In genomic region chr6:2943564-2943955, GRCh38 we compare ENCODE assay signal across 14 cellular contexts. TPM values are rescaled to one million over a fixed set of nuclear protein-coding genes. Genes with fewer than 3 reads are reported as not detected.
DNase-seq lines count a peak whose midpoint lies in the region; ATAC-seq and TF ChIP-seq lines count a peak whose summit lies in the region.
"Had no signal": no experiment of that assay in that cellular context is flagged by ENCODE, and none has a peak within 500 bp of the region (broad histone marks: within the 10 kb centered on the region; RNA-seq: fewer than 3 reads in every experiment).

No MANE protein-coding gene starts in this region.

- no peaks in the 10 kb centered on the region for H4K20me1 ChIP-seq in Loucy (ENCODE audit: insufficient read depth, low read length, poor library complexity, severe bottlenecking)

- CTCF ChIA-PET in RWPE1 (lab: Yijun Ruan, JAX): no interaction called here

- H2AFZ ChIP-seq in Loucy (ENCODE audit: low read length): peak overlapping the region; percentile 22; the same call in 1 of the 2 replicates

- H3K27ac ChIP-seq in foreskin keratinocyte (no peak overlapping the region), RWPE1 (no peak overlapping the region)
- H3K27ac ChIP-seq: SJSA1, tibial artery had no signal

- H3K4me3 ChIP-seq in Loucy (ENCODE audit: low read length, poor library complexity, severe bottlenecking): peak overlapping the region; percentile 67
- H3K4me3 ChIP-seq: SJSA1, tibial artery had no signal

- H3F3A ChIP-seq in Loucy (ENCODE audit: low read depth): peaks cover 12% of the 10 kb centered on the region; the same call in 1 of the 2 replicates

- no peak for ATAC-seq in foreskin keratinocyte
- ATAC-seq: WTC11 had no signal

- peaks cover 16% of the 10 kb centered on the region for H3K9me3 Mint-ChIP-seq in T-helper 2 cell treated with Interferon-gamma antibody and Interleukin-4, amounts not matched to agents 5 μg/mL and 100 μg/mL, for 36 hours
- no peaks in the 10 kb centered on the region for H3K9me3 Mint-ChIP-seq in dendritic cell treated with granulocyte-macrophage colony-stimulating factor and Interleukin-4, amounts not matched to agents 40 ng/mL and 50 ng/mL, for 4 days
- no peaks in the 10 kb centered on the region for H3K9me3 Mint-ChIP-seq in osteocyte (ENCODE audit: unreplicated experiment)
- H3K9me3 Mint-ChIP-seq: HFFc6 had no signal

- peaks cover 32% of the 10 kb centered on the region for H3K4me1 Mint-ChIP-seq in T-helper 2 cell treated with Interferon-gamma antibody and Interleukin-4, amounts not matched to agents 5 μg/mL and 100 μg/mL, for 36 hours (ENCODE audit: low read depth)
- peaks cover 27% of the 10 kb centered on the region for H3K4me1 Mint-ChIP-seq in dendritic cell treated with granulocyte-macrophage colony-stimulating factor and Interleukin-4, amounts not matched to agents 40 ng/mL and 50 ng/mL, for 4 days (ENCODE audit: low read depth)
- no peaks in the 10 kb centered on the region for H3K4me1 Mint-ChIP-seq in osteocyte (ENCODE audit: unreplicated experiment)

- H3K4me2 ChIP-seq in Loucy (ENCODE audit: low read depth, low read length, poor library complexity, severe bottlenecking): peak overlapping the region; percentile 94

- no peak for TF ChIP-seq CTCF in Loucy (conservative IDR thresholded peaks at IDR 0.05; ENCODE audit: low read length)
- no peak for TF ChIP-seq CTCF in osteocyte (IDR thresholded peaks at IDR 0.05)
- no peak for TF ChIP-seq CTCF in foreskin keratinocyte (conservative IDR thresholded peaks at IDR 0.05)
- TF ChIP-seq CTCF in RWPE1 (conservative IDR thresholded peaks at IDR 0.05; ENCODE audit: low read depth): no peak

- no peak for DNase-seq in T-helper 2 cell treated with Interferon-gamma antibody and Interleukin-4, amounts not matched to agents 5 μg/mL and 100 μg/mL, for 36 hours (ENCODE audit: low spot score)
- no peak for DNase-seq in T-helper 2 cell
- peak; percentile 46 for DNase-seq in osteocyte (ENCODE audit: extremely low spot score, unreplicated experiment)
- DNase-seq in foreskin keratinocyte: no peak
- DNase-seq in NCI-H345 treated with DMSO at 0.1 percent for 48 hours (lab: John Stamatoyannopoulos, UW; ENCODE audit: unreplicated experiment): no peak
- no peak for DNase-seq in RWPE1 (ENCODE audit: low spot score)
- DNase-seq: HFFc6, NCI-H1436 treated with DMSO at 0.1 percent for 48 hours, NCI-H526, tibial artery had no signal

- intact Hi-C loops in dendritic cell treated with granulocyte-macrophage colony-stimulating factor and Interleukin-4, amounts not matched to agents 40 ng/mL and 50 ng/mL, for 4 days (cut with micrococcal nuclease): no loop called here

- no peaks in the 10 kb centered on the region for H3K36me3 ChIP-seq in Loucy (ENCODE audit: insufficient read depth, low read length)

- POLR2A ChIA-PET in RWPE1 (lab: Yijun Ruan, JAX; ENCODE audit: low non-redundant PET): no interaction called here

- H3K4me3 Mint-ChIP-seq in T-helper 2 cell treated with Interferon-gamma antibody and Interleukin-4, amounts not matched to agents 5 μg/mL and 100 μg/mL, for 36 hours: peak overlapping the region; percentile 53
- no peak overlapping the region for H3K4me3 Mint-ChIP-seq in dendritic cell treated with granulocyte-macrophage colony-stimulating factor and Interleukin-4, amounts not matched to agents 40 ng/mL and 50 ng/mL, for 4 days
- H3K4me3 Mint-ChIP-seq in osteocyte (ENCODE audit: unreplicated experiment): no peak overlapping the region
- H3K4me3 Mint-ChIP-seq: HFFc6, WTC11 had no signal

- H3K27me3 ChIP-seq in Loucy (ENCODE audit: insufficient read depth, low read length, poor library complexity, severe bottlenecking) (no peaks in the 10 kb centered on the region), foreskin keratinocyte (no peaks in the 10 kb centered on the region)
- H3K27me3 ChIP-seq: SJSA1, tibial artery had no signal

- H3K9ac ChIP-seq in Loucy (ENCODE audit: low read depth, low read length, poor library complexity, severe bottlenecking): peak overlapping the region; percentile 74

- H3K27ac Mint-ChIP-seq in T-helper 2 cell treated with Interferon-gamma antibody and Interleukin-4, amounts not matched to agents 5 μg/mL and 100 μg/mL, for 36 hours: peak overlapping the region; percentile 79
- H3K27ac Mint-ChIP-seq in dendritic cell treated with granulocyte-macrophage colony-stimulating factor and Interleukin-4, amounts not matched to agents 40 ng/mL and 50 ng/mL, for 4 days: peak overlapping the region; percentile 56
- H3K27ac Mint-ChIP-seq in osteocyte (ENCODE audit: unreplicated experiment): no peak overlapping the region
- H3K27ac Mint-ChIP-seq: HFFc6, WTC11 had no signal

- peaks cover 30% of the 10 kb centered on the region for H3K36me3 Mint-ChIP-seq in T-helper 2 cell treated with Interferon-gamma antibody and Interleukin-4, amounts not matched to agents 5 μg/mL and 100 μg/mL, for 36 hours (ENCODE audit: low read depth)
- H3K36me3 Mint-ChIP-seq in dendritic cell treated with granulocyte-macrophage colony-stimulating factor and Interleukin-4, amounts not matched to agents 40 ng/mL and 50 ng/mL, for 4 days (ENCODE audit: low read depth): peaks cover 22% of the 10 kb centered on the region
- H3K36me3 Mint-ChIP-seq in osteocyte (ENCODE audit: unreplicated experiment): peaks cover 11% of the 10 kb centered on the region
- H3K36me3 Mint-ChIP-seq: WTC11 had no signal

- H3K9me2 ChIP-seq in Loucy (replicated peaks; ENCODE audit: low read depth, low read length): no peaks in the 10 kb centered on the region

- H3K9me3 ChIP-seq in Loucy (ENCODE audit: insufficient read depth, low read depth, low read length): no peaks in the 10 kb centered on the region
- H3K9me3 ChIP-seq: SJSA1, tibial artery had no signal

- no peaks in the 10 kb centered on the region for H3K27me3 Mint-ChIP-seq in T-helper 2 cell treated with Interferon-gamma antibody and Interleukin-4, amounts not matched to agents 5 μg/mL and 100 μg/mL, for 36 hours (ENCODE audit: low read depth)
- H3K27me3 Mint-ChIP-seq in dendritic cell treated with granulocyte-macrophage colony-stimulating factor and Interleukin-4, amounts not matched to agents 40 ng/mL and 50 ng/mL, for 4 days: no peaks in the 10 kb centered on the region
- H3K27me3 Mint-ChIP-seq in osteocyte (ENCODE audit: unreplicated experiment): no peaks in the 10 kb centered on the region

- peaks cover 44% of the 10 kb centered on the region for H3K4me1 ChIP-seq in Loucy (ENCODE audit: insufficient read depth, low read length, poor library complexity, severe bottlenecking)
- no peaks in the 10 kb centered on the region for H3K4me1 ChIP-seq in foreskin keratinocyte
- H3K4me1 ChIP-seq: SJSA1, tibial artery had no signal

- no peaks in the 10 kb centered on the region for H3K79me2 ChIP-seq in Loucy (ENCODE audit: insufficient read depth, low read length)

RNA-seq across cellular contexts. Expression of gene SERPINB6, which starts 27.8 kb away (rescaled TPM):
- total RNA-seq in osteocyte: 90.2 and 93.1 TPM in 2 replicates
- 57.6 and 59.0 TPM in 2 replicates for total RNA-seq in foreskin keratinocyte
- 81.3 and 86.5 TPM in 2 replicates for polyA plus RNA-seq in foreskin keratinocyte

RNA-seq across cellular contexts. Expression of gene SERPINB9, which starts 40.5 kb away (rescaled TPM):
- total RNA-seq in osteocyte (0.34 and 0.48 TPM in 2 replicates), foreskin keratinocyte (0.07 and 0.31 TPM in 2 replicates)
- 0.08 and 0.11 TPM in 2 replicates for polyA plus RNA-seq in foreskin keratinocyte

RNA-seq across cellular contexts. Expression of gene NQO2, which starts 56.1 kb away (rescaled TPM):
- total RNA-seq in osteocyte (35.5 and 40.1 TPM in 2 replicates), foreskin keratinocyte (17.6 and 27.1 TPM in 2 replicates)
- polyA plus RNA-seq in foreskin keratinocyte: 22.8 and 34.0 TPM in 2 replicates
